8 cellular contexts compared by ENCODE assay signal in genomic region chr1:160993544-160993943, GRCh38. TPM values are rescaled to one million over a fixed set of nuclear protein-coding genes. Genes with fewer than 3 reads are reported as not detected.
DNase-seq lines count a peak whose midpoint lies in the region; ATAC-seq and TF ChIP-seq lines count a peak whose summit lies in the region.

No MANE protein-coding gene starts in this region.

- no peaks in the 10 kb centered on the region for H3K27me3 ChIP-seq in Karpas-422 (ENCODE audit: low read length)

- no peaks in the 10 kb centered on the region for H4K20me1 ChIP-seq in Karpas-422 (ENCODE audit: insufficient read depth, low read depth, low read length)

- peaks cover 4% of the 10 kb centered on the region for H3K36me3 Mint-ChIP-seq in mesothelial cell of epicardium

- H3K27ac ChIP-seq in Karpas-422 (ENCODE audit: low read length): no peak overlapping the region

- peak overlapping the region; percentile 30 for H3K27ac Mint-ChIP-seq in mesothelial cell of epicardium

- no peak overlapping the region for H2AFZ ChIP-seq in Karpas-422 (ENCODE audit: low read length)

- no peaks in the 10 kb centered on the region for H3K9me3 Mint-ChIP-seq in mesothelial cell of epicardium

- no peaks in the 10 kb centered on the region for H3K27me3 Mint-ChIP-seq in mesothelial cell of epicardium (ENCODE audit: low read depth)

- H3K36me3 ChIP-seq in Karpas-422 (ENCODE audit: insufficient read depth, low read length): no peaks in the 10 kb centered on the region

- DNase-seq in DMS 273 (lab: John Stamatoyannopoulos, UW; ENCODE audit: unreplicated experiment) (peak; percentile 64), Karpas-422 (peak; percentile 53), amniotic stem cell (lab: John Stamatoyannopoulos, UW) (peak; percentile 53), mesothelial cell of epicardium (ENCODE audit: low spot score in 2 of 2, unreplicated experiment in 2 of 2) (no peak), NCI-H2029 (lab: John Stamatoyannopoulos, UW) (no peak), NCI-H1436 treated with DMSO at 0.1 percent for 48 hours (lab: John Stamatoyannopoulos, UW) (no peak)

- no peak overlapping the region for H3K4me3 ChIP-seq in Karpas-422 (ENCODE audit: low read length)

- no peaks in the 10 kb centered on the region for H3K79me2 ChIP-seq in Karpas-422 (ENCODE audit: low read length)

- no peaks in the 10 kb centered on the region for H3K9me3 ChIP-seq in Karpas-422 (ENCODE audit: low read length)

- 0 out of 2 replicates have a peak, but pooled peaks cover 2% of the 10 kb centered on the region for H3K4me1 ChIP-seq in Karpas-422 (ENCODE audit: low read length)

- H3K4me3 Mint-ChIP-seq in mesothelial cell of epicardium: no peak overlapping the region

- no peak for ATAC-seq in GM18505 (IDR thresholded peaks at IDR 0.05; ENCODE audit: unreplicated experiment)
- no peak for ATAC-seq in GM19455 (IDR thresholded peaks at IDR 0.05; ENCODE audit: unreplicated experiment)

- H3K4me2 ChIP-seq in Karpas-422 (ENCODE audit: low read depth, low read length, poor library complexity, severe bottlenecking): no peak overlapping the region

- no peak overlapping the region for H3K9ac ChIP-seq in Karpas-422 (ENCODE audit: low read length)

- H3K9me2 ChIP-seq in Karpas-422 (replicated peaks; ENCODE audit: insufficient read depth, low read length): no peaks in the 10 kb centered on the region

- no peak for TF ChIP-seq CTCF in mesothelial cell of epicardium (IDR thresholded peaks at IDR 0.05; ENCODE audit: unreplicated experiment)

- peaks cover 17% of the 10 kb centered on the region for H3K4me1 Mint-ChIP-seq in mesothelial cell of epicardium

- no peak for TF ChIP-seq POLR2A in GM18505 (IDR thresholded peaks at IDR 0.05; ENCODE audit: borderline replicate concordance, extremely low read depth, insufficient read depth, insufficient read length)

RNA-seq across cellular contexts. Expression of gene F11R, which starts 27.4 kb away (rescaled TPM):
- total RNA-seq in Karpas-422 (2014; rRNA removed; shearing (Covaris generic); ENCODE audit: low replicate concordance): 0.36 and 6.5 TPM in 2 replicates
- total RNA-seq in mesothelial cell of epicardium: 114 to 132 TPM (median 122 TPM) in 3 replicates

RNA-seq across cellular contexts. Expression of gene ITLN2, which starts 38.9 kb away (rescaled TPM):
- total RNA-seq in Karpas-422 (2014; rRNA removed; shearing (Covaris generic); ENCODE audit: low replicate concordance): not detected in 2 replicates
- total RNA-seq in mesothelial cell of epicardium: 0.41 to 0.80 TPM (median 0.72 TPM) in 3 replicates

RNA-seq across cellular contexts. Expression of gene TSTD1, which starts 45.2 kb away (rescaled TPM):
- total RNA-seq in Karpas-422 (2014; rRNA removed; shearing (Covaris generic); ENCODE audit: low replicate concordance): 16.0 and 32.3 TPM in 2 replicates
- total RNA-seq in mesothelial cell of epicardium: 53.2 to 60.3 TPM (median 53.7 TPM) in 3 replicates

RNA-seq across cellular contexts. Expression of gene USF1, which starts 52.2 kb away (rescaled TPM):
- 61.2 and 111 TPM in 2 replicates for total RNA-seq in Karpas-422 (2014; rRNA removed; shearing (Covaris generic); ENCODE audit: low replicate concordance)
- 66.4 to 68.0 TPM (median 66.6 TPM) in 3 replicates for total RNA-seq in mesothelial cell of epicardium

Comparison
In these comparisons a context has a peak if more than half of its experiments do, and no peak if none do; other contexts are left out.
1. DNase-seq: peak in DMS 273 (single experiment), Karpas-422 (single experiment) and amniotic stem cell (single experiment); none in mesothelial cell of epicardium (0 of 2), NCI-H2029 (single experiment) and NCI-H1436 treated with DMSO at 0.1 percent for 48 hours (single experiment).
2. RNA of gene F11R, which starts 27.4 kb away (total RNA-seq): 114 to 132 TPM in mesothelial cell of epicardium; 0.36 to 6.5 TPM in Karpas-422; every median in the first group is over 10 times any median in the second.